Comparison of ENCODE assay signal across 20 cellular contexts in genomic region chr17:82596837-82597672, GRCh38. TPM values are rescaled to one million over a fixed set of nuclear protein-coding genes. Genes with fewer than 3 reads are reported as not detected.
A peak's percentile ranks its signal among the peaks of the same experiment; 100 is the strongest.
DNase-seq lines count a peak whose midpoint lies in the region; ATAC-seq, FAIRE-seq and TF ChIP-seq lines count a peak whose summit lies in the region.
"Had no signal": no experiment of that assay in that cellular context is flagged by ENCODE, and none has a peak within 500 bp of the region (broad histone marks: within the 10 kb centered on the region; RNA-seq: fewer than 3 reads in every experiment).

No MANE protein-coding gene starts in this region.

- H3K27ac ChIP-seq in BLaER1 treated with 17β-estradiol and CSF1 and Interleukin-3, amounts not matched to agents 10 nM and 100 nM: peak overlapping the region in 7 of 11 experiments; percentile 16 to 98 (median 39); a peak in 8 of 22 replicates
- H3K27ac ChIP-seq in H9 (ENCODE audit: insufficient read length, low read depth, low read length) (no peak overlapping the region), K562 (ENCODE audit: extremely low read depth, low read depth, low read length) (no peak overlapping the region), foreskin keratinocyte (no peak overlapping the region)

- BruUV-seq in K562 (replicated peaks; lab: Mats Ljungman, UMichigan): no TSS peak

- TF ChIP-seq POLR2A in K562 (conservative IDR thresholded peaks at IDR 0.05) (no peak), erythroblast (IDR thresholded peaks at IDR 0.05; ENCODE audit: low read length) (no peak)

- POLR2A ChIA-PET in K562 (lab: Yijun Ruan, JAX): no interaction called here

- H4K8ac ChIP-seq in H9 (replicated peaks; ENCODE audit: insufficient read length, low read depth, low read length): no peak overlapping the region

- H3K23me2 ChIP-seq in H9 (ENCODE audit: insufficient read length, low read depth, low read length, poor library complexity, severe bottlenecking): no peaks in the 10 kb centered on the region

- no peak overlapping the region for H3T11ph ChIP-seq in H9 (ENCODE audit: low read length)

- H3K4me3 ChIP-seq in BLaER1 treated with 17β-estradiol and CSF1 and Interleukin-3, amounts not matched to agents 10 nM and 100 nM: no peak overlapping the region
- no peak overlapping the region for H3K4me3 ChIP-seq in K562
- H3K4me3 ChIP-seq: HAP-1 had no signal

- no peaks in the 10 kb centered on the region for H3K9me3 Mint-ChIP-seq in H9
- peaks cover 4% of the 10 kb centered on the region for H3K9me3 Mint-ChIP-seq in nephron progenitor cell
- H3K9me3 Mint-ChIP-seq: CD4-positive, alpha-beta T cell had no signal

- intact Hi-C loops in K562 (cut with micrococcal nuclease): no loop called here

- H4K5ac ChIP-seq in H9 (ENCODE audit: insufficient read length, low read depth, low read length): no peak overlapping the region

- H3K4me2 ChIP-seq in BLaER1 treated with 17β-estradiol and CSF1 and Interleukin-3, amounts not matched to agents 10 nM and 100 nM: no peak overlapping the region
- H3K4me2 ChIP-seq in H9 (ENCODE audit: insufficient read depth, insufficient read length, low read length) (no peak overlapping the region), K562 (ENCODE audit: insufficient read depth, low read length) (no peak overlapping the region)

- H3K27ac Mint-ChIP-seq in H9: peak overlapping the region in 2 of 3 experiments; percentile 48 to 61; a peak in 2 of 7 replicates
- peak overlapping the region; percentile 88 for H3K27ac Mint-ChIP-seq in nephron progenitor cell
- H3K27ac Mint-ChIP-seq: CD4-positive, alpha-beta T cell had no signal

- no peak overlapping the region for H3K14ac ChIP-seq in H9 (ENCODE audit: insufficient read depth, low read length)

- no peak overlapping the region for H4K91ac ChIP-seq in H9 (ENCODE audit: insufficient read length, low read depth, low read length)

- TF ChIP-seq CTCF in H9 (conservative IDR thresholded peaks at IDR 0.05) (no peak), K562 (IDR thresholded peaks at IDR 0.05 in 2 of 3, conservative IDR thresholded peaks at IDR 0.05 in 1 of 3; ENCODE audit: insufficient read depth in 2 of 3, low read depth in 1 of 3, low read length in 3 of 3) (no peak), nephron progenitor cell (IDR thresholded peaks at IDR 0.05) (no peak), foreskin keratinocyte (conservative IDR thresholded peaks at IDR 0.05) (no peak)

- peaks cover 2% of the 10 kb centered on the region for H3K79me1 ChIP-seq in H9 (ENCODE audit: insufficient read depth, low read depth, low read length, poor library complexity, severe bottlenecking)

- 0 out of 22 replicates have a peak overlapping the region, but pooled peaks of 2 of the 11 experiments have one; percentile 4 to 13 for H3K9ac ChIP-seq in BLaER1 treated with 17β-estradiol and CSF1 and Interleukin-3, amounts not matched to agents 10 nM and 100 nM
- no peak overlapping the region for H3K9ac ChIP-seq in H9 (ENCODE audit: extremely low read depth, insufficient read length, low read length)
- no peak overlapping the region for H3K9ac ChIP-seq in K562 (ENCODE audit: insufficient read depth in 1 of 2, low read depth in 2 of 2, low read length in 2 of 2)

- no peak overlapping the region for H2AK5ac ChIP-seq in H9 (ENCODE audit: insufficient read length, low read length)

- H3K23ac ChIP-seq in H9 (ENCODE audit: insufficient read length, low read depth, low read length): no peak overlapping the region

- peaks cover 4% of the 10 kb centered on the region for H3K9me1 ChIP-seq in K562 (ENCODE audit: control insufficient read depth, insufficient read depth, low read length)

- TF ChIP-seq EP300 in K562 (IDR thresholded peaks at IDR 0.05; ENCODE audit: low read length): no peak

- no peak overlapping the region for H3K56ac ChIP-seq in H9 (ENCODE audit: insufficient read length, low read depth, low read length)

- H3K27me3 ChIP-seq in BLaER1 treated with 17β-estradiol and CSF1 and Interleukin-3, amounts not matched to agents 10 nM and 100 nM: no peaks in the 10 kb centered on the region
- no peaks in the 10 kb centered on the region for H3K27me3 ChIP-seq in H9 (ENCODE audit: insufficient read depth, low read length)
- H3K27me3 ChIP-seq in K562 (ENCODE audit: control insufficient read depth in 2 of 2, insufficient read depth in 2 of 2, low read length in 2 of 2): no peaks in the 10 kb centered on the region
- no peaks in the 10 kb centered on the region for H3K27me3 ChIP-seq in foreskin keratinocyte

- peaks cover 4 to 10% of the 10 kb centered on the region in 2 experiments; a peak in 3 of 4 replicates for H3K4me1 Mint-ChIP-seq in H9
- peaks cover 38% of the 10 kb centered on the region for H3K4me1 Mint-ChIP-seq in nephron progenitor cell

- H3K9me3 ChIP-seq in BLaER1 treated with 17β-estradiol and CSF1 and Interleukin-3, amounts not matched to agents 10 nM and 100 nM (replicated peaks in 1 of 11): no peaks in the 10 kb centered on the region
- no peaks in the 10 kb centered on the region for H3K9me3 ChIP-seq in H9 (ENCODE audit: control insufficient read depth, low read depth, low read length)
- no peaks in the 10 kb centered on the region for H3K9me3 ChIP-seq in K562 (replicated peaks; ENCODE audit: control insufficient read depth, insufficient read depth, low read depth, low read length)
- H3K9me3 ChIP-seq: HAP-1 had no signal

- no peaks in the 10 kb centered on the region for H3K79me2 ChIP-seq in H9 (ENCODE audit: insufficient read depth, low read length)
- H3K79me2 ChIP-seq in K562 (ENCODE audit: control insufficient read depth, insufficient read depth, low read length): peaks cover 26% of the 10 kb centered on the region

- no peak overlapping the region for H2BK15ac ChIP-seq in H9 (ENCODE audit: low read depth, low read length)

- no peak for FAIRE-seq in K562 (lab: Jason Lieb, UNC)
- FAIRE-seq: D721Med had no signal

- ATAC-seq in K562: no peak
- no peak for ATAC-seq in foreskin keratinocyte
- ATAC-seq: Right ventricle myocardium inferior had no signal

- no peak overlapping the region for H2BK5ac ChIP-seq in H9 (ENCODE audit: insufficient read length, low read length)

- H3K27me3 Mint-ChIP-seq in H9 (ENCODE audit: low read depth) (no peaks in the 10 kb centered on the region; the same call in 1 of the 2 replicates), nephron progenitor cell (ENCODE audit: low read depth, poor library complexity) (no peaks in the 10 kb centered on the region)
- H3K27me3 Mint-ChIP-seq: CD4-positive, alpha-beta T cell had no signal

- H4K20me1 ChIP-seq in BLaER1 treated with 17β-estradiol and CSF1 and Interleukin-3, amounts not matched to agents 10 nM and 100 nM: peaks cover 0 to 52% (median 28%) of the 10 kb centered on the region in 11 experiments; a peak in 18 of 22 replicates
- H4K20me1 ChIP-seq in H9 (ENCODE audit: control insufficient read depth, insufficient read depth, insufficient read length) (peaks cover 3% of the 10 kb centered on the region), K562 (replicated peaks; ENCODE audit: control insufficient read depth, insufficient read depth, low read length) (no peaks in the 10 kb centered on the region)

- H2BK120ac ChIP-seq in H9 (ENCODE audit: low read depth, low read length, poor library complexity, severe bottlenecking): no peak overlapping the region

- H2BK20ac ChIP-seq in H9 (ENCODE audit: low read depth, low read length, poor library complexity, severe bottlenecking): no peak overlapping the region

- H2BK12ac ChIP-seq in H9 (ENCODE audit: insufficient read length, low read depth, low read length): no peak overlapping the region

- in situ Hi-C loops in K562 (cut with MboI): no loop called here

- H3K4me3 Mint-ChIP-seq in H9 (no peak overlapping the region), nephron progenitor cell (no peak overlapping the region)
- H3K4me3 Mint-ChIP-seq: CD4-positive, alpha-beta T cell had no signal

- CTCF ChIA-PET in K562 (lab: Yijun Ruan, JAX; ENCODE audit: low intra/inter-chr PET ratio): no interaction called here

- H3K4ac ChIP-seq in H9 (ENCODE audit: low read depth, low read length): no peak overlapping the region

- peaks cover 65 to 85% (median 76%) of the 10 kb centered on the region in 11 experiments for H3K36me3 ChIP-seq in BLaER1 treated with 17β-estradiol and CSF1 and Interleukin-3, amounts not matched to agents 10 nM and 100 nM
- H3K36me3 ChIP-seq in K562 (ENCODE audit: control insufficient read depth, insufficient read depth, low read length): peaks cover 91% of the 10 kb centered on the region; the same call in 2 of the 3 replicates

- peaks cover 46 to 75% (median 75%) of the 10 kb centered on the region in 3 experiments; a peak in 6 of 7 replicates for H3K36me3 Mint-ChIP-seq in H9 (ENCODE audit: insufficient read depth in 1 of 3, low read depth in 3 of 3)
- H3K36me3 Mint-ChIP-seq in nephron progenitor cell (ENCODE audit: low read depth): peaks cover 63% of the 10 kb centered on the region

- no CpG with 5 or more reads among the region's 33 CpGs for WGBS in H9 (ENCODE audit: extremely low coverage, insufficient read length, low lambda C conversion rate)
- WGBS in K562 (ENCODE audit: insufficient coverage, low coverage, missing lambda C conversion rate): 97% methylated on average over 30 of the region's 33 CpGs

- DNase-seq in H9: no peak
- DNase-seq in K562 (ENCODE audit: extremely low read depth in 1 of 4, low spot score in 3 of 4): no peak
- DNase-seq in nephron progenitor cell: no peak
- no peak for DNase-seq in NCI-H2081 (lab: John Stamatoyannopoulos, UW)
- no peak for DNase-seq in foreskin keratinocyte
- DNase-seq in NCI-H510A (lab: John Stamatoyannopoulos, UW): no peak
- no peak for DNase-seq in erythroblast (lab: John Stamatoyannopoulos, UW)
- DNase-seq: ACHN; AML-193; CD4-positive, alpha-beta T cell; DMS79 treated with DMSO at 0.1 percent for 48 hours; KG1; NCI-H1436; NCI-H2029; NCI-H510A treated with DMSO at 0.1 percent for 48 hours; NCI-H82 had no signal

- no peak overlapping the region for H3K18ac ChIP-seq in H9 (ENCODE audit: insufficient read length, low read depth, low read length)

- H2AFZ ChIP-seq in H9 (ENCODE audit: low read length) (no peak overlapping the region), K562 (ENCODE audit: low read depth, low read length) (no peak overlapping the region)

- no peak for TF ChIP-seq RAD21 in K562 (CRISPR knock-in tag; conservative IDR thresholded peaks at IDR 0.05 in 1 of 2, IDR thresholded peaks at IDR 0.05 in 1 of 2)

- peaks cover 70 to 97% (median 79%) of the 10 kb centered on the region in 10 experiments for H3K4me1 ChIP-seq in BLaER1 treated with 17β-estradiol and CSF1 and Interleukin-3, amounts not matched to agents 10 nM and 100 nM
- H3K4me1 ChIP-seq in H9 (ENCODE audit: insufficient read depth, low read length): no peaks in the 10 kb centered on the region
- peaks cover 0 to 32% of the 10 kb centered on the region in 2 experiments; a peak in 2 of 5 replicates for H3K4me1 ChIP-seq in K562 (replicated peaks in 1 of 2; ENCODE audit: control insufficient read depth in 2 of 2, insufficient read depth in 2 of 2, low read length in 2 of 2)
- H3K4me1 ChIP-seq in foreskin keratinocyte: no peaks in the 10 kb centered on the region

RNA-seq across cellular contexts. Expression of gene WDR45B, which starts 51.2 kb away (rescaled TPM):
- total RNA-seq in H9 (2021) (105 and 110 TPM in 2 replicates), K562 (2014; rRNA removed) (30.6 and 36.8 TPM in 2 replicates), K562 (2014; rRNA removed; fragmentation: Illumina TruSeq; extraction: Trizol) (27.9 and 30.0 TPM in 2 replicates), K562 (2015; rRNA removed; fragmentation: Illumina TruSeq; extraction: Trizol) (35.2 and 35.9 TPM in 2 replicates), K562 (2021) (35.8 and 38.3 TPM in 2 replicates), foreskin keratinocyte (70.8 and 73.6 TPM in 2 replicates)
- total RNA-seq in K562 (2011; cell fraction: chromatin; rRNA removed; ENCODE audit: low replicate concordance): 83.1 and 109 TPM in 2 replicates
- 50.1 and 60.7 TPM in 2 replicates for total RNA-seq in K562 (2011; cell fraction: nucleolus; rRNA removed)
- total RNA-seq in K562 (2011; cell fraction: nucleoplasm; rRNA removed): 83.7 and 86.3 TPM in 2 replicates
- polyA plus RNA-seq in K562 (2011; rRNA removed) (74.4 and 75.8 TPM in 2 replicates), K562 (2014; fragmentation: Illumina TruSeq; extraction: Trizol) (39.2 and 40.0 TPM in 2 replicates), K562 (2014; fragmentation: Nextera tagmentation; extraction: Ambion mirVana) (1 to 10 TPM in 1 of 2 experiments, under 1 TPM in 1; 0.72 to 1.9 TPM), K562 (2014; rRNA removed) (43.1 and 46.1 TPM in 2 replicates), foreskin keratinocyte (48.0 and 54.7 TPM in 2 replicates)
- polyA plus RNA-seq in K562 (2011; cell fraction: cytosol; rRNA removed): 58.3 and 60.5 TPM in 2 replicates
- polyA plus RNA-seq in K562 (2011; cell fraction: nucleus; rRNA removed): 106 and 133 TPM in 2 replicates
- 38.1 and 40.3 TPM in 2 replicates for polyA plus RNA-seq in K562 (2012)
- polyA minus RNA-seq in K562 (2011; rRNA and poly(A)+ RNA removed): 37.0 and 42.6 TPM in 2 replicates
- polyA minus RNA-seq in K562 (2011; cell fraction: cytosol; rRNA and poly(A)+ RNA removed): 28.9 and 36.0 TPM in 2 replicates
- 29.6 and 30.9 TPM in 2 replicates for polyA minus RNA-seq in K562 (2011; cell fraction: nucleus; rRNA and poly(A)+ RNA removed)

Comparison
In these comparisons a context has a peak if more than half of its experiments do, and no peak if none do; other contexts are left out.
1. H3K27ac ChIP-seq: peak in BLaER1 treated with 17β-estradiol and CSF1 and Interleukin-3, amounts not matched to agents 10 nM and 100 nM (7 of 11); none in H9 (single experiment), K562 (single experiment) and foreskin keratinocyte (single experiment).